ENCODE assay signal across 8 cellular contexts in the genomic region with DNA sequence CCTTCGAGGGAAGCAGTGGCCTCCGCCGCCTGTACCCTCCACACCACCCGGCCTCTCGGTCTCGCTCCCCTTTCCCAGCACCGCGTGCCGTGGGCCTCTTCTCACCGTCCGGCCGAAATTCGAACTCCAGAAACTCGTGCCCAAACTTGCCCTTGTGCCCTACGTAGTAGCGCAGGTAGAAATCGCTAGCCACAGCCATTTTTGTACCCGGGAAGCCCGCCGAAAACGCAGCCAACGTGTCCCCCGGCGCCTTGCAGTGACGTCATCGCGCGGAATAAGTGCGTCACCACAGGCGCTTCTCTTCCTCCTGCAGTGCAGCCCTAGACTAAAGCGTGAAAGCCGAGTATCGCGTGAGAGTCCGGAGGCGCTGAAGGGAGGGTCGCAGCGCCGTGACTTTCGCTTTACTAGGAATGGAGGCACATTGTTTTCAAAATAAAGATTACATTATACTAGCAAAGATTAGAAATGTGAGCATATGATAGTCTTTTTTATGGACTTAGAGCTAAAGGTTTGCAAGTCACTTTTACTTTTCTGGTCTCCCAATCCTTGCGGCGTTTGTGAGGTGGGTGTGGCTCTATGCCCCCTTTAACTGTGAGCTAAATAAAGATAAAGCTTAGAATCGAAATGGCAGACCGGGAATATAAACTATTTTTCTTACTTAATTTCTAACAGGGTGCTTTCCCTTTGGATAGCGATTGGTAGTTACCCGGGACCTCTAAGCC. TPM values are rescaled to one million over a fixed set of nuclear protein-coding genes. Genes with fewer than 3 reads are reported as not detected.
DNase-seq lines count a peak whose midpoint lies in the region; ATAC-seq and TF ChIP-seq lines count a peak whose summit lies in the region.

Gene MAGOHB (minus strand): TSS at position 276 of the 722 bp plus-strand sequence. CDS start 77 bp downstream, at position 199.

- TF ChIP-seq CTCF in prostate gland (IDR thresholded peaks at IDR 0.05) = peak in 2 of 4 experiments; percentile 32 to 36

- WGBS in prostate gland = under 1% methylated on average over 46 of the region's 46 CpGs
- under 1% methylated on average over 46 of the region's 46 CpGs for WGBS in urinary bladder

- H3K9me3 ChIP-seq in prostate gland = no peaks in the 10 kb centered on the region

- no peaks in the 10 kb centered on the region for H3K4me1 ChIP-seq in prostate gland (replicated peaks)
- H3K4me1 ChIP-seq in urinary bladder (ENCODE audit: insufficient read depth) = no peaks in the 10 kb centered on the region

- H3K4me3 ChIP-seq in prostate gland (peak within 1 kb of the TSS; percentile 47 to 71), urinary bladder (ENCODE audit: low read depth, low read length) (peak within 1 kb of the TSS; percentile 73)

- intact Hi-C loops in left ventricle myocardium superior (cut with micrococcal nuclease) (no loop called here), prostate gland (cut with DNase I) (loop anchor here (5.0 kb wide), 3 partner anchors 109 to 251 kb away; partner anchors contain the start of gene YBX3)

- ATAC-seq in GM18498 (IDR thresholded peaks at IDR 0.05; ENCODE audit: unreplicated experiment) (peak; percentile 97), HG02938 (IDR thresholded peaks at IDR 0.05; ENCODE audit: unreplicated experiment) (peak; percentile 90), left ventricle myocardium superior (peak; percentile 100)

- peak within 1 kb of the TSS; percentile 77 for H3K27ac ChIP-seq in angular gyrus (ENCODE audit: low read depth, low read length)
- peak within 1 kb of the TSS; percentile 78 to 88 for H3K27ac ChIP-seq in prostate gland
- peak within 1 kb of the TSS; percentile 86 for H3K27ac ChIP-seq in urinary bladder (ENCODE audit: low read depth)

- TF ChIP-seq POLR2A in prostate gland (IDR thresholded peaks at IDR 0.05) = peak; percentile 91

- H3K27me3 ChIP-seq in prostate gland (replicated peaks; ENCODE audit: insufficient read depth) = no peaks in the 10 kb centered on the region

- DNase-seq in NCI-H187 (lab: John Stamatoyannopoulos, UW) = peak; percentile 90 to 98
- DNase-seq in T-helper 2 cell = peak; percentile 92 to 99 (median 97)
- DNase-seq in left ventricle myocardium superior = peak; percentile 97
- peak; percentile 91 for DNase-seq in prostate gland (ENCODE audit: low spot score)

- H3K36me3 ChIP-seq in prostate gland (no peaks in the 10 kb centered on the region), urinary bladder (ENCODE audit: insufficient read depth) (no peaks in the 10 kb centered on the region)

RNA-seq across cellular contexts. Expression of gene MAGOHB, which starts in this region (rescaled TPM):
- 11.5 TPM for total RNA-seq in left ventricle myocardium superior
- total RNA-seq in prostate gland = 10 to 100 TPM; 24.2 to 24.8 TPM
- 49.6 TPM for total RNA-seq in urinary bladder
- 18.0 TPM for polyA plus RNA-seq in urinary bladder

Comparison
In these comparisons a context has a peak if more than half of its experiments do, and no peak if none do; other contexts are left out.
1. Peak in every context shown above with its lines: DNase-seq, ATAC-seq, H3K4me3 ChIP-seq and H3K27ac ChIP-seq.